Comparison of ENCODE assay signal across 1 cellular context in the genomic region with DNA sequence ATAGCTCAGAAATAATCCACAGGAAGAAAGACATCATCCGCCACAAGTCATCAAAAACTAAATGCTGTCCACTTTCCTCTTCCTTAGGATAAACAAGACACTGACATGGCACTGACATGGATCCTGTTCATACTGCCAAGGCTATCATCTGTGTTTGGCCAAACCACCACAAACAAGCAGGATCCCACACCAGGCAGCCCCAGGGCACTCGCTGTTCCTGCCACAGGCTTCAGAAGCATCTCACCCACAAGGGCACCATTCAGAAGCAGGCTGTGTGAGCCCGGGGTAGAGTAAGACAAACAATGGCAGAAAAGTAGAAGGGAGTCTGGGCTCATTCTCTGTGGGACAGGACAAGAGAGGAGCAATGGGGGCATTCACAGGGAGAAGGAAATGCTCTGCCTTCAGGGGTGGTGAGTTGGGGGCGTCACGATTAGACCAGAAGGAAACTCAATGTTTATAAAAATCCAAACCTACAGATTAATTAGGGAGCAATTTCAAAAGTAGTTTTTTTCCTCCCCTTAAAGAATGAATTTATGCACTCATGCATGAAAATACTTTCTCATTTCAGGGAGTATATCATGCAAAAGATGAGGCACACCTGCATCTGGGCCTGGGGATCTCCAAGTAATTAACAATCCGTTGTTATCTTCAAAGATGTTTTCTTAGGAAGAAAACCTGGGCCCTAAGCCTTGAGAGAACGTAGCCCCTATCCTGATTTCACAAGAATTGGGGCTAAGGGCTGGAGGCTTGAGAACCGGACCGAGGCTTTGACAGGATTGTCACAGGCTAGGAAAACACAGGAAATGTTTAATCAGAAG.
TF ChIP-seq lines count a peak whose summit lies in the region.

No MANE protein-coding gene starts in this region.

TF ChIP-seq in HepG2, 621 proteins besides CTCF, POLR2A, EP300 and RAD21:
- TF ChIP-seq ZSCAN30 (CRISPR knock-in tag; IDR thresholded peaks at IDR 0.05) (no peak), JUND (CRISPR knock-in tag; IDR thresholded peaks at IDR 0.05) (no peak), NRL (CRISPR knock-in tag; IDR thresholded peaks at IDR 0.05; ENCODE audit: borderline replicate concordance) (no peak), ZC3H4 (CRISPR knock-in tag; IDR thresholded peaks at IDR 0.05; ENCODE audit: borderline replicate concordance) (no peak), HNF4G (IDR thresholded peaks at IDR 0.05; ENCODE audit: borderline replicate concordance, low read depth, low read length) (no peak), HNF4G (CRISPR knock-in tag; IDR thresholded peaks at IDR 0.05; ENCODE audit: borderline replicate concordance, low read depth) (no peak), ZNF768 (CRISPR knock-in tag; IDR thresholded peaks at IDR 0.05) (no peak), ZGPAT (CRISPR knock-in tag; IDR thresholded peaks at IDR 0.05) (no peak), ZNF18 (CRISPR knock-in tag; IDR thresholded peaks at IDR 0.05; ENCODE audit: insufficient replicate concordance) (no peak), NFIB (CRISPR knock-in tag; IDR thresholded peaks at IDR 0.05; ENCODE audit: borderline replicate concordance) (no peak), TAF15 (IDR thresholded peaks at IDR 0.05; ENCODE audit: low read depth, low read length, poor library complexity, severe bottlenecking) (no peak), TEAD2 (CRISPR knock-in tag; IDR thresholded peaks at IDR 0.05) (no peak), NR2F1 (CRISPR knock-in tag; IDR thresholded peaks at IDR 0.05) (no peak), BHLHE40 (IDR thresholded peaks at IDR 0.05; ENCODE audit: low read length) (no peak), HNRNPLL (IDR thresholded peaks at IDR 0.05; ENCODE audit: low read depth, low read length, poor library complexity, severe bottlenecking) (no peak), BORCS8-MEF2B (CRISPR knock-in tag; IDR thresholded peaks at IDR 0.05) (no peak), ZNF101 (CRISPR knock-in tag; IDR thresholded peaks at IDR 0.05; ENCODE audit: borderline replicate concordance, low read depth) (no peak)
- TF ChIP-seq, protein P1, sequence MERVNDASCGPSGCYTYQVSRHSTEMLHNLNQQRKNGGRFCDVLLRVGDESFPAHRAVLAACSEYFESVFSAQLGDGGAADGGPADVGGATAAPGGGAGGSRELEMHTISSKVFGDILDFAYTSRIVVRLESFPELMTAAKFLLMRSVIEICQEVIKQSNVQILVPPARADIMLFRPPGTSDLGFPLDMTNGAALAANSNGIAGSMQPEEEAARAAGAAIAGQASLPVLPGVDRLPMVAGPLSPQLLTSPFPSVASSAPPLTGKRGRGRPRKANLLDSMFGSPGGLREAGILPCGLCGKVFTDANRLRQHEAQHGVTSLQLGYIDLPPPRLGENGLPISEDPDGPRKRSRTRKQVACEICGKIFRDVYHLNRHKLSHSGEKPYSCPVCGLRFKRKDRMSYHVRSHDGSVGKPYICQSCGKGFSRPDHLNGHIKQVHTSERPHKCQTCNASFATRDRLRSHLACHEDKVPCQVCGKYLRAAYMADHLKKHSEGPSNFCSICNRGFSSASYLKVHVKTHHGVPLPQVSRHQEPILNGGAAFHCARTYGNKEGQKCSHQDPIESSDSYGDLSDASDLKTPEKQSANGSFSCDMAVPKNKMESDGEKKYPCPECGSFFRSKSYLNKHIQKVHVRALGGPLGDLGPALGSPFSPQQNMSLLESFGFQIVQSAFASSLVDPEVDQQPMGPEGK (CRISPR knock-in tag; IDR thresholded peaks at IDR 0.05), result no peak
- TF ChIP-seq, protein P2, sequence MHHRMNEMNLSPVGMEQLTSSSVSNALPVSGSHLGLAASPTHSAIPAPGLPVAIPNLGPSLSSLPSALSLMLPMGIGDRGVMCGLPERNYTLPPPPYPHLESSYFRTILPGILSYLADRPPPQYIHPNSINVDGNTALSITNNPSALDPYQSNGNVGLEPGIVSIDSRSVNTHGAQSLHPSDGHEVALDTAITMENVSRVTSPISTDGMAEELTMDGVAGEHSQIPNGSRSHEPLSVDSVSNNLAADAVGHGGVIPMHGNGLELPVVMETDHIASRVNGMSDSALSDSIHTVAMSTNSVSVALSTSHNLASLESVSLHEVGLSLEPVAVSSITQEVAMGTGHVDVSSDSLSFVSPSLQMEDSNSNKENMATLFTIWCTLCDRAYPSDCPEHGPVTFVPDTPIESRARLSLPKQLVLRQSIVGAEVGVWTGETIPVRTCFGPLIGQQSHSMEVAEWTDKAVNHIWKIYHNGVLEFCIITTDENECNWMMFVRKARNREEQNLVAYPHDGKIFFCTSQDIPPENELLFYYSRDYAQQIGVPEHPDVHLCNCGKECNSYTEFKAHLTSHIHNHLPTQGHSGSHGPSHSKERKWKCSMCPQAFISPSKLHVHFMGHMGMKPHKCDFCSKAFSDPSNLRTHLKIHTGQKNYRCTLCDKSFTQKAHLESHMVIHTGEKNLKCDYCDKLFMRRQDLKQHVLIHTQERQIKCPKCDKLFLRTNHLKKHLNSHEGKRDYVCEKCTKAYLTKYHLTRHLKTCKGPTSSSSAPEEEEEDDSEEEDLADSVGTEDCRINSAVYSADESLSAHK (CRISPR knock-in tag; IDR thresholded peaks at IDR 0.05; ENCODE audit: borderline replicate concordance), result no peak
- TF ChIP-seq, protein P3, sequence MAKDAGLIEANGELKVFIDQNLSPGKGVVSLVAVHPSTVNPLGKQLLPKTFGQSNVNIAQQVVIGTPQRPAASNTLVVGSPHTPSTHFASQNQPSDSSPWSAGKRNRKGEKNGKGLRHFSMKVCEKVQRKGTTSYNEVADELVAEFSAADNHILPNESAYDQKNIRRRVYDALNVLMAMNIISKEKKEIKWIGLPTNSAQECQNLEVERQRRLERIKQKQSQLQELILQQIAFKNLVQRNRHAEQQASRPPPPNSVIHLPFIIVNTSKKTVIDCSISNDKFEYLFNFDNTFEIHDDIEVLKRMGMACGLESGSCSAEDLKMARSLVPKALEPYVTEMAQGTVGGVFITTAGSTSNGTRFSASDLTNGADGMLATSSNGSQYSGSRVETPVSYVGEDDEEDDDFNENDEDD (CRISPR knock-in tag; IDR thresholded peaks at IDR 0.05; ENCODE audit: borderline replicate concordance), result no peak
- TF ChIP-seq, protein P4, sequence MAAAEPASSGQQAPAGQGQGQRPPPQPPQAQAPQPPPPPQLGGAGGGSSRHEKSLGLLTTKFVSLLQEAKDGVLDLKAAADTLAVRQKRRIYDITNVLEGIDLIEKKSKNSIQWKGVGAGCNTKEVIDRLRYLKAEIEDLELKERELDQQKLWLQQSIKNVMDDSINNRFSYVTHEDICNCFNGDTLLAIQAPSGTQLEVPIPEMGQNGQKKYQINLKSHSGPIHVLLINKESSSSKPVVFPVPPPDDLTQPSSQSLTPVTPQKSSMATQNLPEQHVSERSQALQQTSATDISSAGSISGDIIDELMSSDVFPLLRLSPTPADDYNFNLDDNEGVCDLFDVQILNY (CRISPR knock-in tag; conservative IDR thresholded peaks at IDR 0.05), result no peak
